Comparison of ENCODE assay signal across 10 cellular contexts in the genomic region with DNA sequence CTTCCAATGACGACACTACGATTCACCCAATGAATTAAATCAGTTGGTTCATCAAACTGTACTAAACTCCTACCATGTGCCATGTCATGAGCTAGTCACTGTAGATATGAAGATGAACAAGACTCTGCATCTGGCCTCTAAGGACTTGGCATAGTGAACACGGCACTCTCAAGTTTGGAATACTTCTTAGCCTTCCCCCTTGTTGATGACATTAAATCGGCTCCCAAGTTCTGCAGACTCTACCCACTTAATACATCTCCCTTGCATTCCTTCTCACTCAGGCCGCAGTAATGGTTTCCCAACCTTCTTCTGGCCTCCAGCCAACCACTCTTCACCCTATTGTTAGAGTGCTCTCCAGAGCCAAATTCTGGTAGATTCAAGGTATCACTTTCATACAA.
DNase-seq lines count a peak whose midpoint lies in the region; ATAC-seq and TF ChIP-seq lines count a peak whose summit lies in the region.
"Had no signal": no experiment of that assay in that cellular context is flagged by ENCODE, and none has a peak within 500 bp of the region (broad histone marks: within the 10 kb centered on the region; RNA-seq: fewer than 3 reads in every experiment).

No MANE protein-coding gene starts in this region.

- peak; percentile 45 for ATAC-seq in esophagus mucosa
- no peak for ATAC-seq in stimulated activated naive CD8-positive, alpha-beta T cell treated with anti-CD3 and anti-CD28 coated beads, Interleukin-15, amount 100 ng/mL, for 72 hours

- no peaks in the 10 kb centered on the region for H3K9me3 Mint-ChIP-seq in activated naive CD4-positive, alpha-beta T cell treated with anti-CD3 and anti-CD28 coated beads for 36 hours
- H3K9me3 Mint-ChIP-seq in stimulated activated naive CD8-positive, alpha-beta T cell treated with anti-CD3 and anti-CD28 coated beads, Interleukin-15, amount 100 ng/mL, for 72 hours: no peaks in the 10 kb centered on the region

- no peaks in the 10 kb centered on the region for H3K27me3 Mint-ChIP-seq in activated naive CD4-positive, alpha-beta T cell treated with anti-CD3 and anti-CD28 coated beads for 36 hours (ENCODE audit: low read depth)
- H3K27me3 Mint-ChIP-seq in stimulated activated naive CD8-positive, alpha-beta T cell treated with anti-CD3 and anti-CD28 coated beads, Interleukin-15, amount 100 ng/mL, for 72 hours: no peaks in the 10 kb centered on the region

- POLR2A ChIA-PET in RWPE1 (lab: Yijun Ruan, JAX; ENCODE audit: low non-redundant PET): no interaction called here

- H3K36me3 Mint-ChIP-seq in activated naive CD4-positive, alpha-beta T cell treated with anti-CD3 and anti-CD28 coated beads for 36 hours (ENCODE audit: low read depth): peaks cover 6% of the 10 kb centered on the region

- peak overlapping the region; percentile 86 for H3K27ac Mint-ChIP-seq in activated naive CD4-positive, alpha-beta T cell treated with anti-CD3 and anti-CD28 coated beads for 36 hours
- H3K27ac Mint-ChIP-seq in stimulated activated naive CD8-positive, alpha-beta T cell treated with anti-CD3 and anti-CD28 coated beads, Interleukin-15, amount 100 ng/mL, for 72 hours: peak overlapping the region in 1 of 2 donors; percentile 1

- no peak overlapping the region for H3K4me3 Mint-ChIP-seq in activated naive CD4-positive, alpha-beta T cell treated with anti-CD3 and anti-CD28 coated beads for 36 hours
- H3K4me3 Mint-ChIP-seq in stimulated activated naive CD8-positive, alpha-beta T cell treated with anti-CD3 and anti-CD28 coated beads, Interleukin-15, amount 100 ng/mL, for 72 hours: peak overlapping the region; percentile 66 to 77

- no peak for DNase-seq in activated naive CD4-positive, alpha-beta T cell treated with anti-CD3 and anti-CD28 coated beads for 36 hours
- DNase-seq in activated naive CD4-positive, alpha-beta T cell treated with anti-CD3 and anti-CD28 coated beads, Interleukin-2, amount 50 U/mL, for 16 hours: no peak
- DNase-seq in RWPE1 (ENCODE audit: low spot score): peak; percentile 54
- DNase-seq in stimulated activated naive CD8-positive, alpha-beta T cell treated with anti-CD3 and anti-CD28 coated beads, Interleukin-15, amount 100 ng/mL, for 72 hours: no peak
- no peak for DNase-seq in NCI-H1048 (lab: John Stamatoyannopoulos, UW)
- no peak for DNase-seq in NCI-H82 (lab: John Stamatoyannopoulos, UW)
- no peak for DNase-seq in GM13976 (ENCODE audit: low spot score)
- DNase-seq: NK-92 treated with Interleukin-12 subunit alpha and Interleukin-12 subunit beta, amount 100 ng/mL, for 24 hours; substantia nigra had no signal

- in situ Hi-C loops in GM13976 (cut with MboI; ENCODE audit: low sequenced_read_pairs, unreplicated experiment): no loop called here

- intact Hi-C loops in activated naive CD4-positive, alpha-beta T cell treated with anti-CD3 and anti-CD28 coated beads for 36 hours (cut with micrococcal nuclease): loop anchor here (5.0 to 10.0 kb wide), 4 partner anchors 280 to 1318 kb away; a partner anchor contains a TSS

- H3K4me1 Mint-ChIP-seq in activated naive CD4-positive, alpha-beta T cell treated with anti-CD3 and anti-CD28 coated beads for 36 hours (ENCODE audit: low read depth): peaks cover 47% of the 10 kb centered on the region
- peaks cover 57% of the 10 kb centered on the region for H3K4me1 Mint-ChIP-seq in stimulated activated naive CD8-positive, alpha-beta T cell treated with anti-CD3 and anti-CD28 coated beads, Interleukin-15, amount 100 ng/mL, for 72 hours

- no peak for TF ChIP-seq CTCF in RWPE1 (conservative IDR thresholded peaks at IDR 0.05; ENCODE audit: low read depth)
- TF ChIP-seq CTCF in GM13976 (IDR thresholded peaks at IDR 0.05; ENCODE audit: borderline replicate concordance, control extremely low read depth, extremely low read depth, insufficient read depth, missing control alignments): no peak

- CTCF ChIA-PET in activated naive CD4-positive, alpha-beta T cell treated with anti-CD3 and anti-CD28 coated beads for 36 hours (lab: Charles Lee): interaction anchor here (1.0 to 1.4 kb wide), 4 partner anchors 9 to 114 kb away, joined by 3 to 4 read pairs (median 3); no protein-coding TSS in a partner anchor
- CTCF ChIA-PET in RWPE1 (lab: Yijun Ruan, JAX): interaction anchor here (0.8 kb wide), 1 partner anchor 115 kb away, joined by 3 read pairs; no protein-coding TSS in a partner anchor

- peak overlapping the region; percentile 73; the same call in 1 of the 2 replicates for H3K27ac ChIP-seq in RWPE1
